ENCODE assay signal across 1 cellular context in genomic region chr17:77809814-77810213, GRCh38.
TF ChIP-seq lines count a peak whose summit lies in the region.

No MANE protein-coding gene starts in this region.

TF ChIP-seq in HepG2, 621 proteins besides CTCF, POLR2A, EP300 and RAD21 (continued from another document and continues in another):
- peak in 1 of 2 experiments; percentile 36; a peak in 1 of 4 replicates for TF ChIP-seq KLF16 (CRISPR knock-in tag; IDR thresholded peaks at IDR 0.05)
- TF ChIP-seq, protein P1, sequence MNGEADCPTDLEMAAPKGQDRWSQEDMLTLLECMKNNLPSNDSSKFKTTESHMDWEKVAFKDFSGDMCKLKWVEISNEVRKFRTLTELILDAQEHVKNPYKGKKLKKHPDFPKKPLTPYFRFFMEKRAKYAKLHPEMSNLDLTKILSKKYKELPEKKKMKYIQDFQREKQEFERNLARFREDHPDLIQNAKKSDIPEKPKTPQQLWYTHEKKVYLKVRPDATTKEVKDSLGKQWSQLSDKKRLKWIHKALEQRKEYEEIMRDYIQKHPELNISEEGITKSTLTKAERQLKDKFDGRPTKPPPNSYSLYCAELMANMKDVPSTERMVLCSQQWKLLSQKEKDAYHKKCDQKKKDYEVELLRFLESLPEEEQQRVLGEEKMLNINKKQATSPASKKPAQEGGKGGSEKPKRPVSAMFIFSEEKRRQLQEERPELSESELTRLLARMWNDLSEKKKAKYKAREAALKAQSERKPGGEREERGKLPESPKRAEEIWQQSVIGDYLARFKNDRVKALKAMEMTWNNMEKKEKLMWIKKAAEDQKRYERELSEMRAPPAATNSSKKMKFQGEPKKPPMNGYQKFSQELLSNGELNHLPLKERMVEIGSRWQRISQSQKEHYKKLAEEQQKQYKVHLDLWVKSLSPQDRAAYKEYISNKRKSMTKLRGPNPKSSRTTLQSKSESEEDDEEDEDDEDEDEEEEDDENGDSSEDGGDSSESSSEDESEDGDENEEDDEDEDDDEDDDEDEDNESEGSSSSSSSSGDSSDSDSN (CRISPR knock-in tag; IDR thresholded peaks at IDR 0.05): no peak
- TF ChIP-seq ZNF281 (CRISPR knock-in tag; IDR thresholded peaks at IDR 0.05; ENCODE audit: borderline replicate concordance): no peak
- TF ChIP-seq ZBTB20 (CRISPR knock-in tag; IDR thresholded peaks at IDR 0.05; ENCODE audit: borderline replicate concordance, low read depth): no peak
- no peak for TF ChIP-seq ZNF235 (CRISPR knock-in tag; IDR thresholded peaks at IDR 0.05; ENCODE audit: borderline replicate concordance)
- TF ChIP-seq ZSCAN20 (CRISPR knock-in tag; IDR thresholded peaks at IDR 0.05; ENCODE audit: borderline replicate concordance): no peak
- TF ChIP-seq YEATS4 (CRISPR knock-in tag; IDR thresholded peaks at IDR 0.05; ENCODE audit: borderline replicate concordance): no peak
- no peak for TF ChIP-seq EEA1 (CRISPR knock-in tag; IDR thresholded peaks at IDR 0.05; ENCODE audit: borderline replicate concordance)
- TF ChIP-seq HNF1B (CRISPR knock-in tag; IDR thresholded peaks at IDR 0.05): no peak
- 0 out of 2 replicates have a peak, but pooled peaks have one; percentile 26 for TF ChIP-seq FOXK2 (IDR thresholded peaks at IDR 0.05)
- no peak for TF ChIP-seq CCAR2 (optimal IDR thresholded peaks at IDR 0.05; ENCODE audit: low read depth, low read length)
- no peak for TF ChIP-seq NAIF1 (CRISPR knock-in tag; IDR thresholded peaks at IDR 0.05; ENCODE audit: borderline replicate concordance)
- TF ChIP-seq ETV5 (CRISPR knock-in tag; IDR thresholded peaks at IDR 0.05; ENCODE audit: borderline replicate concordance): no peak
- TF ChIP-seq PREB (CRISPR knock-in tag; IDR thresholded peaks at IDR 0.05): no peak
- TF ChIP-seq ZNF703 (CRISPR knock-in tag; IDR thresholded peaks at IDR 0.05; ENCODE audit: borderline replicate concordance): no peak
- TF ChIP-seq MBD4 (IDR thresholded peaks at IDR 0.05; ENCODE audit: borderline replicate concordance, low read length): no peak
- TF ChIP-seq TBX3 (IDR thresholded peaks at IDR 0.05; ENCODE audit: borderline replicate concordance): no peak
- TF ChIP-seq ZNF550 (CRISPR knock-in tag; IDR thresholded peaks at IDR 0.05; ENCODE audit: borderline replicate concordance): no peak
- no peak for TF ChIP-seq ZSCAN31 (CRISPR knock-in tag; IDR thresholded peaks at IDR 0.05; ENCODE audit: low read depth)
- TF ChIP-seq ZNF609 (CRISPR knock-in tag; IDR thresholded peaks at IDR 0.05; ENCODE audit: borderline replicate concordance): no peak
- no peak for TF ChIP-seq GPBP1L1 (CRISPR knock-in tag; IDR thresholded peaks at IDR 0.05)
- TF ChIP-seq, protein P2, sequence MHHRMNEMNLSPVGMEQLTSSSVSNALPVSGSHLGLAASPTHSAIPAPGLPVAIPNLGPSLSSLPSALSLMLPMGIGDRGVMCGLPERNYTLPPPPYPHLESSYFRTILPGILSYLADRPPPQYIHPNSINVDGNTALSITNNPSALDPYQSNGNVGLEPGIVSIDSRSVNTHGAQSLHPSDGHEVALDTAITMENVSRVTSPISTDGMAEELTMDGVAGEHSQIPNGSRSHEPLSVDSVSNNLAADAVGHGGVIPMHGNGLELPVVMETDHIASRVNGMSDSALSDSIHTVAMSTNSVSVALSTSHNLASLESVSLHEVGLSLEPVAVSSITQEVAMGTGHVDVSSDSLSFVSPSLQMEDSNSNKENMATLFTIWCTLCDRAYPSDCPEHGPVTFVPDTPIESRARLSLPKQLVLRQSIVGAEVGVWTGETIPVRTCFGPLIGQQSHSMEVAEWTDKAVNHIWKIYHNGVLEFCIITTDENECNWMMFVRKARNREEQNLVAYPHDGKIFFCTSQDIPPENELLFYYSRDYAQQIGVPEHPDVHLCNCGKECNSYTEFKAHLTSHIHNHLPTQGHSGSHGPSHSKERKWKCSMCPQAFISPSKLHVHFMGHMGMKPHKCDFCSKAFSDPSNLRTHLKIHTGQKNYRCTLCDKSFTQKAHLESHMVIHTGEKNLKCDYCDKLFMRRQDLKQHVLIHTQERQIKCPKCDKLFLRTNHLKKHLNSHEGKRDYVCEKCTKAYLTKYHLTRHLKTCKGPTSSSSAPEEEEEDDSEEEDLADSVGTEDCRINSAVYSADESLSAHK (CRISPR knock-in tag; IDR thresholded peaks at IDR 0.05; ENCODE audit: borderline replicate concordance): no peak
- no peak for TF ChIP-seq RERE (CRISPR knock-in tag; IDR thresholded peaks at IDR 0.05; ENCODE audit: low read depth)
- TF ChIP-seq ZNF207 (IDR thresholded peaks at IDR 0.05; ENCODE audit: borderline replicate concordance): peak; percentile 93; the same call in 1 of the 2 replicates
- TF ChIP-seq REL (CRISPR knock-in tag; conservative IDR thresholded peaks at IDR 0.05): no peak
- TF ChIP-seq, protein P3, sequence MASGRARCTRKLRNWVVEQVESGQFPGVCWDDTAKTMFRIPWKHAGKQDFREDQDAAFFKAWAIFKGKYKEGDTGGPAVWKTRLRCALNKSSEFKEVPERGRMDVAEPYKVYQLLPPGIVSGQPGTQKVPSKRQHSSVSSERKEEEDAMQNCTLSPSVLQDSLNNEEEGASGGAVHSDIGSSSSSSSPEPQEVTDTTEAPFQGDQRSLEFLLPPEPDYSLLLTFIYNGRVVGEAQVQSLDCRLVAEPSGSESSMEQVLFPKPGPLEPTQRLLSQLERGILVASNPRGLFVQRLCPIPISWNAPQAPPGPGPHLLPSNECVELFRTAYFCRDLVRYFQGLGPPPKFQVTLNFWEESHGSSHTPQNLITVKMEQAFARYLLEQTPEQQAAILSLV (CRISPR knock-in tag; IDR thresholded peaks at IDR 0.05; ENCODE audit: borderline replicate concordance): no peak
- no peak for TF ChIP-seq TCF12 (IDR thresholded peaks at IDR 0.05)
- no peak for TF ChIP-seq TCF12 (CRISPR knock-in tag; IDR thresholded peaks at IDR 0.05)
- no peak for TF ChIP-seq ZNF430 (CRISPR knock-in tag; IDR thresholded peaks at IDR 0.05)
- no peak for TF ChIP-seq KDM6A (CRISPR knock-in tag; IDR thresholded peaks at IDR 0.05; ENCODE audit: low read depth)
- no peak for TF ChIP-seq ZNF510 (CRISPR knock-in tag; IDR thresholded peaks at IDR 0.05; ENCODE audit: low read depth)
- TF ChIP-seq HOXA5 (CRISPR knock-in tag; IDR thresholded peaks at IDR 0.05): no peak
- no peak for TF ChIP-seq ZBTB8A (CRISPR knock-in tag; IDR thresholded peaks at IDR 0.05; ENCODE audit: borderline replicate concordance, low read depth)
- TF ChIP-seq LCORL (IDR thresholded peaks at IDR 0.05): peak; percentile 53; the same call in 1 of the 2 replicates
- TF ChIP-seq LCORL (CRISPR knock-in tag; IDR thresholded peaks at IDR 0.05): no peak
